In genomic region chr4:56981795-56982201, GRCh38 we compare ENCODE assay signal across 2 cellular contexts.
TF ChIP-seq lines count a peak whose summit lies in the region.

No MANE protein-coding gene starts in this region.

TF ChIP-seq in HEK293, 187 proteins besides CTCF, POLR2A, EP300 and RAD21 (continued from another document and continues in another):
- TF ChIP-seq, protein P1, sequence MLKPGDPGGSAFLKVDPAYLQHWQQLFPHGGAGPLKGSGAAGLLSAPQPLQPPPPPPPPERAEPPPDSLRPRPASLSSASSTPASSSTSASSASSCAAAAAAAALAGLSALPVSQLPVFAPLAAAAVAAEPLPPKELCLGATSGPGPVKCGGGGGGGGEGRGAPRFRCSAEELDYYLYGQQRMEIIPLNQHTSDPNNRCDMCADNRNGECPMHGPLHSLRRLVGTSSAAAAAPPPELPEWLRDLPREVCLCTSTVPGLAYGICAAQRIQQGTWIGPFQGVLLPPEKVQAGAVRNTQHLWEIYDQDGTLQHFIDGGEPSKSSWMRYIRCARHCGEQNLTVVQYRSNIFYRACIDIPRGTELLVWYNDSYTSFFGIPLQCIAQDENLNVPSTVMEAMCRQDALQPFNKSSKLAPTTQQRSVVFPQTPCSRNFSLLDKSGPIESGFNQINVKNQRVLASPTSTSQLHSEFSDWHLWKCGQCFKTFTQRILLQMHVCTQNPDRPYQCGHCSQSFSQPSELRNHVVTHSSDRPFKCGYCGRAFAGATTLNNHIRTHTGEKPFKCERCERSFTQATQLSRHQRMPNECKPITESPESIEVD (tag by site-specific recombination; IDR thresholded peaks at IDR 0.05) = peak; percentile 64
- TF ChIP-seq ZNF518A (tag by site-specific recombination; conservative IDR thresholded peaks at IDR 0.05; ENCODE audit: low read depth) (no peak), GLI4 (tag by site-specific recombination; IDR thresholded peaks at IDR 0.05) (no peak), ZNF596 (tag by site-specific recombination; IDR thresholded peaks at IDR 0.05) (no peak), KLF1 (tag by site-specific recombination; IDR thresholded peaks at IDR 0.05) (no peak), ZNF394 (tag by site-specific recombination; IDR thresholded peaks at IDR 0.05; ENCODE audit: borderline replicate concordance) (no peak), ATF2 (tag by site-specific recombination; IDR thresholded peaks at IDR 0.05; ENCODE audit: low read depth) (peak; percentile 52), ZXDB (tag by site-specific recombination; IDR thresholded peaks at IDR 0.05) (no peak), ZSCAN18 (tag by site-specific recombination; IDR thresholded peaks at IDR 0.05) (no peak), EGR2 (tag by site-specific recombination; IDR thresholded peaks at IDR 0.05; ENCODE audit: low read depth) (no peak), SALL2 (tag by site-specific recombination; IDR thresholded peaks at IDR 0.05; ENCODE audit: borderline replicate concordance) (no peak), OSR2 (tag by site-specific recombination; IDR thresholded peaks at IDR 0.05) (no peak), ZEB2 (tag by site-specific recombination; IDR thresholded peaks at IDR 0.05) (0 out of 2 replicates have a peak, but pooled peaks have one; percentile 41), ZNF585B (tag by site-specific recombination; IDR thresholded peaks at IDR 0.05) (no peak)
- TF ChIP-seq, protein P2, sequence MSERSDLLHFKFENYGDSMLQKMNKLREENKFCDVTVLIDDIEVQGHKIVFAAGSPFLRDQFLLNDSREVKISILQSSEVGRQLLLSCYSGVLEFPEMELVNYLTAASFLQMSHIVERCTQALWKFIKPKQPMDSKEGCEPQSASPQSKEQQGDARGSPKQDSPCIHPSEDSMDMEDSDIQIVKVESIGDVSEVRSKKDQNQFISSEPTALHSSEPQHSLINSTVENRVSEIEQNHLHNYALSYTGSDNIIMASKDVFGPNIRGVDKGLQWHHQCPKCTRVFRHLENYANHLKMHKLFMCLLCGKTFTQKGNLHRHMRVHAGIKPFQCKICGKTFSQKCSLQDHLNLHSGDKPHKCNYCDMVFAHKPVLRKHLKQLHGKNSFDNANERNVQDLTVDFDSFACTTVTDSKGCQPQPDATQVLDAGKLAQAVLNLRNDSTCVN (tag by site-specific recombination; optimal IDR thresholded peaks at IDR 0.05) = no peak

TF ChIP-seq in SK-N-SH treated with all-trans-retinoic acid at 6 μM for 48 hours, 23 proteins besides CTCF, POLR2A, EP300 and RAD21 (continued from another document):
- TF ChIP-seq PATZ1 (CRISPR knock-in tag; IDR thresholded peaks at IDR 0.05; ENCODE audit: borderline replicate concordance) (no peak), TCF4 (CRISPR knock-in tag; IDR thresholded peaks at IDR 0.05; ENCODE audit: borderline replicate concordance) (no peak), OSR1 (CRISPR knock-in tag; IDR thresholded peaks at IDR 0.05) (no peak), ISL1 (CRISPR knock-in tag; IDR thresholded peaks at IDR 0.05) (peak; percentile 54), ZFP3 (CRISPR knock-in tag; IDR thresholded peaks at IDR 0.05) (0 out of 2 replicates have a peak, but pooled peaks have one; percentile 26)
